8 cellular contexts compared by ENCODE assay signal in the genomic region with DNA sequence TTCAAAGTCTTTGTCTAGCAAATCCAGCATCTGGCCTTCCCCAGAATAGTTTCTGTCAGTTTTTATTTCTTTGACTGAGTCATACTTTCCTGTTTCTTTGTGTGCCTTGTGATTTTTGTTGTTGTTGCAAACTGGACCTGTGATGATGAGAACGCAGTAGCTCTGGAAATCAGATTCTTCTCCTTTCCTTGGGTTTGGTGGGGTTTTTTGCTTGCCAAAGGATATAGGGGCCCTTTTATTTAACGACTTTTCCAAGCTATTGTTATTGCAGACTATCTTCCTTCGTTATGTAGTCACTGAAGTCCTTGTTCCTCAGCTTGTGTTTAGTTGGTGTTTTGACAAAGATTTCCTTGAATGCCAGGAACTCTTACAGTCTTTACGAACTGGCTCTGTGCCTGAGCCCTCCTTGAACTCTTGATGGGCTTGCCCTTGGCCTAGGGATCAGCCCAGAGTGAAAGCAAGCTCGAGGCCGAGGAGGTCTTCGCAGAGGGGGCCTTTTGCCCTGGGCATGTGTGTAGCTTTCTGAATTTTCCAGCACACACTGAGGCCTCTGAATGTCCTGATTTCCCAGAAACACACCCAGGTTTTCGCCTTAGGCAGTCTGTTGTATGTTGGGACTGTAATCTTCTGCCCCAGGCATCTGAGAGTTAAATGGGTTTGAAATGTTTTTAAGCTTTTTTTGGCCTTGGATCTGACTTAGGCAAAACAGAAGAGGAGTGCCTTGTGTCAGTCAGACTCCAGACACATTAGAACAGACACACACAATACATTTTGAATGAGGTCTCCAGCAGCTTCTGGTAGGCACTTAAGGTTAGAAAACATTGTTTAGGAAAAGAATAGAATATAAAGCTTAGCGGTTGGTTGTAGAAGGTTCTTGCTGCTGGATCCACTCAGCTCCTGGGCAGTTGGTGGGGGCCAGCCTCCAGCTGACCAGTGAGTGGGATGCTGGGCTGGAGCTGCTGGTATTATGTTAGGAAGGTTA. TPM values are rescaled to one million over a fixed set of nuclear protein-coding genes. Genes with fewer than 3 reads are reported as not detected.
DNase-seq lines count a peak whose midpoint lies in the region; ATAC-seq and TF ChIP-seq lines count a peak whose summit lies in the region.

No MANE protein-coding gene starts in this region.

- no peaks in the 10 kb centered on the region for H3K9me3 Mint-ChIP-seq in T-helper 2 cell treated with Interferon-gamma antibody and Interleukin-4, amounts not matched to agents 5 μg/mL and 100 μg/mL, for 36 hours

- no peaks in the 10 kb centered on the region for H3K27me3 Mint-ChIP-seq in T-helper 2 cell treated with Interferon-gamma antibody and Interleukin-4, amounts not matched to agents 5 μg/mL and 100 μg/mL, for 36 hours (ENCODE audit: low read depth)

- H3K27ac Mint-ChIP-seq in T-helper 2 cell treated with Interferon-gamma antibody and Interleukin-4, amounts not matched to agents 5 μg/mL and 100 μg/mL, for 36 hours, result peak overlapping the region; percentile 80

- H3K27ac ChIP-seq in rectal smooth muscle tissue (ENCODE audit: low read depth, low read length), result peak overlapping the region; percentile 78

- peak overlapping the region; percentile 40 for H3K4me3 Mint-ChIP-seq in T-helper 2 cell treated with Interferon-gamma antibody and Interleukin-4, amounts not matched to agents 5 μg/mL and 100 μg/mL, for 36 hours

- DNase-seq in ELF-1 (ENCODE audit: low read depth, low spot score) (peak; percentile 62), fibroblast of villous mesenchyme (ENCODE audit: low read depth) (peak; percentile 95), OCI-M2 (lab: John Stamatoyannopoulos, UW; ENCODE audit: unreplicated experiment) (no peak), anterior cingulate cortex (lab: John Stamatoyannopoulos, UW) (no peak)
- DNase-seq in T-helper 2 cell treated with Interferon-gamma antibody and Interleukin-4, amounts not matched to agents 5 μg/mL and 100 μg/mL, for 36 hours (ENCODE audit: low spot score), result no peak

- H3K4me1 ChIP-seq in rectal smooth muscle tissue (ENCODE audit: control insufficient read depth, insufficient read depth, low read length), result peaks cover 17% of the 10 kb centered on the region

- TF ChIP-seq CTCF in fibroblast of villous mesenchyme (IDR thresholded peaks at IDR 0.05; ENCODE audit: insufficient read depth, low read depth, low read length), result no peak

- H3K4me3 ChIP-seq in fibroblast of villous mesenchyme (ENCODE audit: low read depth, low read length) (peak overlapping the region; percentile 26), rectal smooth muscle tissue (ENCODE audit: low read length) (no peak overlapping the region)

- H3K4me1 Mint-ChIP-seq in T-helper 2 cell treated with Interferon-gamma antibody and Interleukin-4, amounts not matched to agents 5 μg/mL and 100 μg/mL, for 36 hours (ENCODE audit: low read depth), result peaks cover 38% of the 10 kb centered on the region

- ATAC-seq in HG03175 (IDR thresholded peaks at IDR 0.05; ENCODE audit: unreplicated experiment), result no peak
- no peak for ATAC-seq in HG03039 (IDR thresholded peaks at IDR 0.05; ENCODE audit: unreplicated experiment)

- no peaks in the 10 kb centered on the region for H3K27me3 ChIP-seq in rectal smooth muscle tissue (ENCODE audit: control insufficient read depth, insufficient read depth, low read length)

- no peaks in the 10 kb centered on the region for H3K36me3 ChIP-seq in rectal smooth muscle tissue (ENCODE audit: control insufficient read depth, insufficient read depth, low read length)

- peaks cover 6% of the 10 kb centered on the region for H3K36me3 Mint-ChIP-seq in T-helper 2 cell treated with Interferon-gamma antibody and Interleukin-4, amounts not matched to agents 5 μg/mL and 100 μg/mL, for 36 hours (ENCODE audit: low read depth)

- H3K9ac ChIP-seq in rectal smooth muscle tissue (ENCODE audit: low read length), result no peak overlapping the region

RNA-seq across cellular contexts. Expression of gene FOXK2, which starts 17.0 kb away (rescaled TPM):
- 34.1 and 46.6 TPM in 2 replicates for total RNA-seq in fibroblast of villous mesenchyme

Comparison
In these comparisons a context has a peak if more than half of its experiments do, and no peak if none do; other contexts are left out.
1. DNase-seq: peak in ELF-1 (single experiment) and fibroblast of villous mesenchyme (single experiment); none in T-helper 2 cell treated with Interferon-gamma antibody and Interleukin-4, amounts not matched to agents 5 μg/mL and 100 μg/mL, for 36 hours (single experiment), OCI-M2 (single experiment) and anterior cingulate cortex (0 of 58).